Comparison of ENCODE assay signal across 7 cellular contexts in genomic region chr20:63658749-63659187, GRCh38. TPM values are rescaled to one million over a fixed set of nuclear protein-coding genes. Genes with fewer than 3 reads are reported as not detected.
DNase-seq lines count a peak whose midpoint lies in the region; ATAC-seq and TF ChIP-seq lines count a peak whose summit lies in the region.

No MANE protein-coding gene starts in this region.

- H3K27ac Mint-ChIP-seq in glutamatergic neuron (ENCODE audit: unreplicated experiment) = peak overlapping the region; percentile 60

- TF ChIP-seq CTCF in WERI-Rb-1 (IDR thresholded peaks at IDR 0.05; ENCODE audit: low read depth, low read length) (no peak), glutamatergic neuron (IDR thresholded peaks at IDR 0.05; ENCODE audit: partially characterized antibody, unreplicated experiment) (no peak), retinal pigment epithelial cell (conservative IDR thresholded peaks at IDR 0.05; ENCODE audit: low read depth, low read length) (no peak)

- H3K36me3 ChIP-seq in WERI-Rb-1 = peaks cover 43% of the 10 kb centered on the region

- H3K4me1 Mint-ChIP-seq in glutamatergic neuron (ENCODE audit: low read depth, unreplicated experiment) = peaks cover 21% of the 10 kb centered on the region

- ATAC-seq in GM18909 (IDR thresholded peaks at IDR 0.05; ENCODE audit: poor library complexity, unreplicated experiment) = peak; percentile 31
- ATAC-seq in HG03025 (IDR thresholded peaks at IDR 0.05; ENCODE audit: low FRiP score, unreplicated experiment) = peak; percentile 13
- ATAC-seq in GM21515 (IDR thresholded peaks at IDR 0.05; ENCODE audit: unreplicated experiment) = no peak

- H3K36me3 Mint-ChIP-seq in glutamatergic neuron (ENCODE audit: unreplicated experiment) = no peaks in the 10 kb centered on the region

- H3K4me3 Mint-ChIP-seq in glutamatergic neuron (ENCODE audit: unreplicated experiment) = peak overlapping the region; percentile 91

- H3K4me3 ChIP-seq in WERI-Rb-1 (ENCODE audit: low read depth, low read length) = peak overlapping the region; percentile 81
- H3K4me3 ChIP-seq in retinal pigment epithelial cell (ENCODE audit: low read length) = peak overlapping the region; percentile 90

- H3K27ac ChIP-seq in WERI-Rb-1 = peak overlapping the region; percentile 94

- H3K9me3 Mint-ChIP-seq in glutamatergic neuron (ENCODE audit: unreplicated experiment) = peaks cover 5% of the 10 kb centered on the region

- no peaks in the 10 kb centered on the region for H3K9me3 ChIP-seq in WERI-Rb-1 (ENCODE audit: severe bottlenecking)

- no peaks in the 10 kb centered on the region for H3K27me3 ChIP-seq in WERI-Rb-1 (ENCODE audit: insufficient read depth, low read depth, severe bottlenecking)

- H3K27me3 Mint-ChIP-seq in glutamatergic neuron (ENCODE audit: unreplicated experiment) = peaks cover 13% of the 10 kb centered on the region

- DNase-seq in WERI-Rb-1 (no peak), glutamatergic neuron (no peak), retinal pigment epithelial cell (ENCODE audit: low read depth) (no peak), NCI-H2029 treated with DMSO at 0.1 percent for 48 hours (lab: John Stamatoyannopoulos, UW) (no peak)

RNA-seq across cellular contexts. Expression of gene RTEL1, which starts 0.7 kb away (rescaled TPM):
- 36.3 TPM for total RNA-seq in glutamatergic neuron (ENCODE audit: unreplicated experiment)

RNA-seq across cellular contexts. Expression of gene STMN3, which starts 5.5 kb away (rescaled TPM):
- total RNA-seq in glutamatergic neuron (ENCODE audit: unreplicated experiment) = 459 TPM

RNA-seq across cellular contexts. Expression of gene GMEB2, which starts 31.9 kb away (rescaled TPM):
- 12.8 TPM for total RNA-seq in glutamatergic neuron (ENCODE audit: unreplicated experiment)

RNA-seq across cellular contexts. Expression of gene TNFRSF6B, which starts 37.7 kb away (rescaled TPM):
- not detected for total RNA-seq in glutamatergic neuron (ENCODE audit: unreplicated experiment)

RNA-seq across cellular contexts. Expression of gene ARFRP1, which starts 49.0 kb away (rescaled TPM):
- total RNA-seq in glutamatergic neuron (ENCODE audit: unreplicated experiment) = 51.9 TPM
